Comparison of ENCODE assay signal across 8 cellular contexts in genomic region chr17:75406222-75406615, GRCh38. TPM values are rescaled to one million over a fixed set of nuclear protein-coding genes. Genes with fewer than 3 reads are reported as not detected.
DNase-seq lines count a peak whose midpoint lies in the region; TF ChIP-seq lines count a peak whose summit lies in the region.

No MANE protein-coding gene starts in this region.

- H3K4me2 ChIP-seq in hepatocyte, result peak overlapping the region; percentile 81

- peak overlapping the region; percentile 55 for H2AFZ ChIP-seq in hepatocyte

- H3K4me1 ChIP-seq in hepatocyte (ENCODE audit: insufficient read depth), result peaks cover 5% of the 10 kb centered on the region

- BruUV-seq in Calu3 (replicated peaks; lab: Mats Ljungman, UMichigan), result no TSS peak

- WGBS in hepatocyte (ENCODE audit: low lambda C conversion rate, missing lambda C conversion rate), result 49% methylated on average over 9 of the region's 9 CpGs

- H3K4me3 ChIP-seq in hepatocyte (peak overlapping the region; percentile 27), skin epidermis (peak overlapping the region; percentile 84 to 100 (median 97))

- H3K27me3 Mint-ChIP-seq in Calu3 (ENCODE audit: unreplicated experiment), result peaks cover 45% of the 10 kb centered on the region
- no peaks in the 10 kb centered on the region for H3K27me3 Mint-ChIP-seq in activated T-helper 1 cell treated with anti-CD3 and anti-CD28 coated beads, Interleukin-12 subunit alpha, Interleukin-12 subunit beta, Interleukin-2, Interleukin-4 antibody, amounts not matched to agents 30 ng/mL and 10 ng/mL and 1 ng/mL, durations not matched to agents 14 hours and 24 hours and 36 hours (ENCODE audit: insufficient read depth)

- H3K9me3 Mint-ChIP-seq in Calu3 (ENCODE audit: low read depth, unreplicated experiment), result no peaks in the 10 kb centered on the region
- H3K9me3 Mint-ChIP-seq in activated T-helper 1 cell treated with anti-CD3 and anti-CD28 coated beads, Interleukin-12 subunit alpha, Interleukin-12 subunit beta, Interleukin-2, Interleukin-4 antibody, amounts not matched to agents 30 ng/mL and 10 ng/mL and 1 ng/mL, durations not matched to agents 14 hours and 24 hours and 36 hours, result no peaks in the 10 kb centered on the region

- peaks cover 26% of the 10 kb centered on the region for H4K20me1 ChIP-seq in hepatocyte (ENCODE audit: insufficient read depth, poor library complexity, severe bottlenecking)

- peak overlapping the region; percentile 73 for H3K4me3 Mint-ChIP-seq in Calu3 (ENCODE audit: low read depth, unreplicated experiment)
- H3K4me3 Mint-ChIP-seq in activated T-helper 1 cell treated with anti-CD3 and anti-CD28 coated beads, Interleukin-12 subunit alpha, Interleukin-12 subunit beta, Interleukin-2, Interleukin-4 antibody, amounts not matched to agents 30 ng/mL and 10 ng/mL and 1 ng/mL, durations not matched to agents 14 hours and 24 hours and 36 hours, result peak overlapping the region; percentile 97

- intact Hi-C loops in Calu3 (cut with micrococcal nuclease; ENCODE audit: unreplicated experiment), result no loop called here
- intact Hi-C loops in activated T-helper 1 cell treated with anti-CD3 and anti-CD28 coated beads, Interleukin-12 subunit alpha, Interleukin-12 subunit beta, Interleukin-2, Interleukin-4 antibody, amounts not matched to agents 30 ng/mL and 10 ng/mL and 1 ng/mL, durations not matched to agents 14 hours and 24 hours and 36 hours (cut with micrococcal nuclease), result loop anchor here (10.0 kb wide), 2 partner anchors 221 to 421 kb away; partner anchors contain the start of genes CDR2L and SUMO2

- TF ChIP-seq CTCF in Calu3 (IDR thresholded peaks at IDR 0.05; ENCODE audit: unreplicated experiment), result no peak
- no peak for TF ChIP-seq CTCF in hepatocyte (IDR thresholded peaks at IDR 0.05; ENCODE audit: poor library complexity)

- no peaks in the 10 kb centered on the region for H3K9me2 ChIP-seq in hepatocyte (replicated peaks; ENCODE audit: insufficient read depth)

- no peaks in the 10 kb centered on the region for H3K27me3 ChIP-seq in hepatocyte

- no peaks in the 10 kb centered on the region for H3K36me3 ChIP-seq in hepatocyte (replicated peaks; ENCODE audit: insufficient read depth, low read depth)

- CTCF ChIA-PET in Calu3 (lab: Charles Lee), result interaction anchor here (0.7 to 2.1 kb wide), 8 partner anchors 9 to 136 kb away, joined by 3 to 16 read pairs (median 8); partner anchors contain the start of genes MIF4GD, SLC25A19 and TSEN54

- H3K79me2 ChIP-seq in hepatocyte, result peaks cover 38% of the 10 kb centered on the region

- DNase-seq in Calu3 (no peak), HK-2 (ENCODE audit: unreplicated experiment) (peak; percentile 16), hepatocyte (ENCODE audit: low spot score) (no peak), D341Med (ENCODE audit: low spot score) (no peak), NCI-H2196 (lab: John Stamatoyannopoulos, UW; ENCODE audit: unreplicated experiment) (no peak)
- no peak for DNase-seq in activated T-helper 1 cell treated with anti-CD3 and anti-CD28 coated beads, Interleukin-12 subunit alpha, Interleukin-12 subunit beta, Interleukin-2, Interleukin-4 antibody, amounts not matched to agents 30 ng/mL and 10 ng/mL and 1 ng/mL, durations not matched to agents 14 hours and 24 hours and 36 hours (ENCODE audit: low spot score)
- DNase-seq in stimulated activated CD4-positive, alpha-beta T cell treated with anti-CD3 and anti-CD28 coated beads, Interleukin-1b, Interleukin-23, amount 100 ng/mL, for 48 hours, result no peak

- peaks cover 13% of the 10 kb centered on the region for H3K4me1 Mint-ChIP-seq in Calu3 (ENCODE audit: low read depth, unreplicated experiment)
- H3K4me1 Mint-ChIP-seq in activated T-helper 1 cell treated with anti-CD3 and anti-CD28 coated beads, Interleukin-12 subunit alpha, Interleukin-12 subunit beta, Interleukin-2, Interleukin-4 antibody, amounts not matched to agents 30 ng/mL and 10 ng/mL and 1 ng/mL, durations not matched to agents 14 hours and 24 hours and 36 hours (ENCODE audit: low read depth), result peaks cover 49% of the 10 kb centered on the region

- H3K9me3 ChIP-seq in hepatocyte (ENCODE audit: low read depth), result no peaks in the 10 kb centered on the region

- H3K27ac Mint-ChIP-seq in Calu3 (ENCODE audit: unreplicated experiment), result peak overlapping the region; percentile 38
- H3K27ac Mint-ChIP-seq in activated T-helper 1 cell treated with anti-CD3 and anti-CD28 coated beads, Interleukin-12 subunit alpha, Interleukin-12 subunit beta, Interleukin-2, Interleukin-4 antibody, amounts not matched to agents 30 ng/mL and 10 ng/mL and 1 ng/mL, durations not matched to agents 14 hours and 24 hours and 36 hours, result peak overlapping the region; percentile 60

- H3K36me3 Mint-ChIP-seq in Calu3 (ENCODE audit: insufficient read depth, unreplicated experiment), result peaks cover 27% of the 10 kb centered on the region
- H3K36me3 Mint-ChIP-seq in activated T-helper 1 cell treated with anti-CD3 and anti-CD28 coated beads, Interleukin-12 subunit alpha, Interleukin-12 subunit beta, Interleukin-2, Interleukin-4 antibody, amounts not matched to agents 30 ng/mL and 10 ng/mL and 1 ng/mL, durations not matched to agents 14 hours and 24 hours and 36 hours (ENCODE audit: low read depth), result peaks cover 7% of the 10 kb centered on the region

- H3K27ac ChIP-seq in hepatocyte, result no peak overlapping the region
- H3K27ac ChIP-seq in skin epidermis, result peak overlapping the region in 15 of 21 experiments; percentile 15 to 99 (median 96)

RNA-seq across cellular contexts. Expression of gene GRB2, which starts 0.7 kb away (rescaled TPM):
- total RNA-seq in Calu3 (2022), result 79.7 and 99.9 TPM in 2 replicates
- 172 and 183 TPM in 2 replicates for total RNA-seq in activated T-helper 1 cell treated with anti-CD3 and anti-CD28 coated beads, Interleukin-12 subunit alpha, Interleukin-12 subunit beta, Interleukin-2, Interleukin-4 antibody, amounts not matched to agents 30 ng/mL and 10 ng/mL and 1 ng/mL, durations not matched to agents 14 hours and 24 hours and 36 hours
- total RNA-seq in hepatocyte, result 90.6 and 101 TPM in 2 replicates
- polyA plus RNA-seq in hepatocyte, result 82.7 and 86.7 TPM in 2 replicates

RNA-seq across cellular contexts. Expression of gene TMEM94, which starts 50.2 kb away (rescaled TPM):
- total RNA-seq in Calu3 (2022) (55.0 and 63.4 TPM in 2 replicates), hepatocyte (18.7 and 53.5 TPM in 2 replicates)
- 67.0 and 70.4 TPM in 2 replicates for total RNA-seq in activated T-helper 1 cell treated with anti-CD3 and anti-CD28 coated beads, Interleukin-12 subunit alpha, Interleukin-12 subunit beta, Interleukin-2, Interleukin-4 antibody, amounts not matched to agents 30 ng/mL and 10 ng/mL and 1 ng/mL, durations not matched to agents 14 hours and 24 hours and 36 hours
- polyA plus RNA-seq in hepatocyte, result 43.5 and 50.7 TPM in 2 replicates
